Comparison of ENCODE assay signal across 1 cellular context in genomic region chr5:7644723-7645122, GRCh38.
TF ChIP-seq lines count a peak whose summit lies in the region.

No MANE protein-coding gene starts in this region.

TF ChIP-seq in GM23338, 12 proteins besides CTCF, POLR2A, EP300 and RAD21 (continued from another document):
- TF ChIP-seq, protein P1, sequence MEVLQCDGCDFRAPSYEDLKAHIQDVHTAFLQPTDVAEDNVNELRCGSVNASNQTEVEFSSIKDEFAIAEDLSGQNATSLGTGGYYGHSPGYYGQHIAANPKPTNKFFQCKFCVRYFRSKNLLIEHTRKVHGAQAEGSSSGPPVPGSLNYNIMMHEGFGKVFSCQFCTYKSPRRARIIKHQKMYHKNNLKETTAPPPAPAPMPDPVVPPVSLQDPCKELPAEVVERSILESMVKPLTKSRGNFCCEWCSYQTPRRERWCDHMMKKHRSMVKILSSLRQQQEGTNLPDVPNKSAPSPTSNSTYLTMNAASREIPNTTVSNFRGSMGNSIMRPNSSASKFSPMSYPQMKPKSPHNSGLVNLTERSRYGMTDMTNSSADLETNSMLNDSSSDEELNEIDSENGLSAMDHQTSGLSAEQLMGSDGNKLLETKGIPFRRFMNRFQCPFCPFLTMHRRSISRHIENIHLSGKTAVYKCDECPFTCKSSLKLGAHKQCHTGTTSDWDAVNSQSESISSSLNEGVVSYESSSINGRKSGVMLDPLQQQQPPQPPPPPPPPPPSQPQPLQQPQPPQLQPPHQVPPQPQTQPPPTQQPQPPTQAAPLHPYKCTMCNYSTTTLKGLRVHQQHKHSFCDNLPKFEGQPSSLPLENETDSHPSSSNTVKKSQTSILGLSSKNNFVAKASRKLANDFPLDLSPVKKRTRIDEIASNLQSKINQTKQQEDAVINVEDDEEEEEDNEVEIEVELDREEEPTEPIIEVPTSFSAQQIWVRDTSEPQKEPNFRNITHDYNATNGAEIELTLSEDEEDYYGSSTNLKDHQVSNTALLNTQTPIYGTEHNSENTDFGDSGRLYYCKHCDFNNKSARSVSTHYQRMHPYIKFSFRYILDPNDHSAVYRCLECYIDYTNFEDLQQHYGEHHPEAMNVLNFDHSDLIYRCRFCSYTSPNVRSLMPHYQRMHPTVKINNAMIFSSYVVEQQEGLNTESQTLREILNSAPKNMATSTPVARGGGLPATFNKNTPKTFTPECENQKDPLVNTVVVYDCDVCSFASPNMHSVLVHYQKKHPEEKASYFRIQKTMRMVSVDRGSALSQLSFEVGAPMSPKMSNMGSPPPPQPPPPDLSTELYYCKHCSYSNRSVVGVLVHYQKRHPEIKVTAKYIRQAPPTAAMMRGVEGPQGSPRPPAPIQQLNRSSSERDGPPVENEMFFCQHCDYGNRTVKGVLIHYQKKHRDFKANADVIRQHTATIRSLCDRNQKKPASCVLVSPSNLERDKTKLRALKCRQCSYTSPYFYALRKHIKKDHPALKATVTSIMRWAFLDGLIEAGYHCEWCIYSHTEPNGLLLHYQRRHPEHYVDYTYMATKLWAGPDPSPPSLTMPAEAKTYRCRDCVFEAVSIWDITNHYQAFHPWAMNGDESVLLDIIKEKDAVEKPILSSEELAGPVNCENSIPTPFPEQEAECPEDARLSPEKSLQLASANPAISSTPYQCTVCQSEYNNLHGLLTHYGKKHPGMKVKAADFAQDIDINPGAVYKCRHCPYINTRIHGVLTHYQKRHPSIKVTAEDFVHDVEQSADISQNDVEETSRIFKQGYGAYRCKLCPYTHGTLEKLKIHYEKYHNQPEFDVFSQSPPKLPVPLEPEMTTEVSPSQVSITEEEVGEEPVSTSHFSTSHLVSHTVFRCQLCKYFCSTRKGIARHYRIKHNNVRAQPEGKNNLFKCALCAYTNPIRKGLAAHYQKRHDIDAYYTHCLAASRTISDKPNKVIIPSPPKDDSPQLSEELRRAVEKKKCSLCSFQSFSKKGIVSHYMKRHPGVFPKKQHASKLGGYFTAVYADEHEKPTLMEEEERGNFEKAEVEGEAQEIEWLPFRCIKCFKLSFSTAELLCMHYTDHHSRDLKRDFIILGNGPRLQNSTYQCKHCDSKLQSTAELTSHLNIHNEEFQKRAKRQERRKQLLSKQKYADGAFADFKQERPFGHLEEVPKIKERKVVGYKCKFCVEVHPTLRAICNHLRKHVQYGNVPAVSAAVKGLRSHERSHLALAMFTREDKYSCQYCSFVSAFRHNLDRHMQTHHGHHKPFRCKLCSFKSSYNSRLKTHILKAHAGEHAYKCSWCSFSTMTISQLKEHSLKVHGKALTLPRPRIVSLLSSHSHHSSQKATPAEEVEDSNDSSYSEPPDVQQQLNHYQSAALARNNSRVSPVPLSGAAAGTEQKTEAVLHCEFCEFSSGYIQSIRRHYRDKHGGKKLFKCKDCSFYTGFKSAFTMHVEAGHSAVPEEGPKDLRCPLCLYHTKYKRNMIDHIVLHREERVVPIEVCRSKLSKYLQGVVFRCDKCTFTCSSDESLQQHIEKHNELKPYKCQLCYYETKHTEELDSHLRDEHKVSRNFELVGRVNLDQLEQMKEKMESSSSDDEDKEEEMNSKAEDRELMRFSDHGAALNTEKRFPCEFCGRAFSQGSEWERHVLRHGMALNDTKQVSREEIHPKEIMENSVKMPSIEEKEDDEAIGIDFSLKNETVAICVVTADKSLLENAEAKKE (CRISPR knock-in tag; IDR thresholded peaks at IDR 0.05), result no peak
- no peak for TF ChIP-seq CREB1 (CRISPR knock-in tag; IDR thresholded peaks at IDR 0.05; ENCODE audit: low read depth)
- TF ChIP-seq POLR2AphosphoS5 (IDR thresholded peaks at IDR 0.05; ENCODE audit: low read depth), result no peak
- no peak for TF ChIP-seq STAT1 (IDR thresholded peaks at IDR 0.05; ENCODE audit: unreplicated experiment)
- TF ChIP-seq ZNF114 (CRISPR knock-in tag; IDR thresholded peaks at IDR 0.05), result no peak
